ENCODE assay signal across 20 cellular contexts in the genomic region with DNA sequence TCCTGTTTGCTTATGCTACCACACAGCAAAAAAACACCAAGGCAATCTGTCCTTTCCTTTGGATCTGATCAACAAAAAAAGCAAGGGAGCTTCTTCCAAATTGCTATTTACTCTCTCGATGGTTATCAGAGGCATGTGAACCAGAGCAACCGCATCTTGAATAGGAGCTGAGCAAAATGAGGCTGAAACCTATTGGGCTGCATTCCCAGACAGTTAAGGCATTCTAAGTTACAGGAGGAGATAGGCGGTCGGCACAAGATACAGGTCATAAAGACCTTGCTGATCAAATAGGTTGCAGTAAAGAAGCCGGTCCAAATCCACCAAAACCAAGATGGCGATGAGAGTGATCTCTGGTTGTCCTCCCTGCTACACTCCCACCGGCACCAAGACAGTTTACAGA.
"Had no signal": no experiment of that assay in that cellular context is flagged by ENCODE, and none has a peak within 500 bp of the region (broad histone marks: within the 10 kb centered on the region; RNA-seq: fewer than 3 reads in every experiment).

No MANE protein-coding gene starts in this region.

- H3K27me3 ChIP-seq: pancreas had no signal

- H3K27ac Mint-ChIP-seq: immature natural killer cell; naive thymus-derived CD8-positive, alpha-beta T cell; stimulated activated effector memory CD8-positive, alpha-beta T cell treated with anti-CD3 and anti-CD28 coated beads, Interleukin-12 subunit alpha, Interleukin-12 subunit beta, amount 100 ng/mL, for 72 hours; stimulated activated naive CD8-positive, alpha-beta T cell treated with anti-CD3 and anti-CD28 coated beads, Interleukin-15, amount 100 ng/mL, for 72 hours had no signal

- DNase-seq: activated CD4-positive, alpha-beta T cell treated with anti-CD3 and anti-CD28 coated beads for 1 hour; activated CD4-positive, alpha-beta T cell treated with anti-CD3 and anti-CD28 coated beads, Interleukin-2, amount 50 U/mL, for 1 hour; activated gamma-delta T cell treated with Interleukin-2 at 50 U/mL for 16 hours; activated T-cell treated with anti-CD3 and anti-CD28 coated beads, Interleukin-2, amount 50 U/mL, for 1 hour; adrenal gland; erythroblast; foreskin fibroblast; immature natural killer cell; kidney glomerular epithelial cell; left lung; naive thymus-derived CD8-positive, alpha-beta T cell; pancreas; right cardiac atrium; stimulated activated CD4-positive, alpha-beta T cell treated with anti-CD3 and anti-CD28 coated beads, Interleukin-2, amount 100 ng/mL, for 24 hours; stimulated activated naive CD8-positive, alpha-beta T cell treated with anti-CD3 and anti-CD28 coated beads, Interleukin-15, amount 100 ng/mL, for 72 hours; T-helper 1 cell; tibial artery had no signal

- H3K36me3 ChIP-seq: adrenal gland, left lung, pancreas, tibial artery had no signal

- H3K4me3 ChIP-seq: adrenal gland, left lung, lung, pancreas, tibial artery had no signal

- H3K4me1 ChIP-seq: left lung, pancreas had no signal

- H3K4me3 Mint-ChIP-seq: activated naive CD8-positive, alpha-beta T cell; immature natural killer cell; naive thymus-derived CD8-positive, alpha-beta T cell; stimulated activated effector memory CD8-positive, alpha-beta T cell treated with anti-CD3 and anti-CD28 coated beads, Interleukin-12 subunit alpha, Interleukin-12 subunit beta, amount 100 ng/mL, for 72 hours; stimulated activated naive CD8-positive, alpha-beta T cell treated with anti-CD3 and anti-CD28 coated beads, Interleukin-15, amount 100 ng/mL, for 72 hours had no signal

- H3K9me3 ChIP-seq: adrenal gland, left lung, pancreas, tibial artery had no signal

- H3K36me3 Mint-ChIP-seq: activated naive CD8-positive, alpha-beta T cell; immature natural killer cell; naive thymus-derived CD8-positive, alpha-beta T cell had no signal

- ATAC-seq: left lung; naive thymus-derived CD8-positive, alpha-beta T cell; pancreas; right cardiac atrium; stimulated activated effector memory CD8-positive, alpha-beta T cell treated with anti-CD3 and anti-CD28 coated beads, Interleukin-12 subunit alpha, Interleukin-12 subunit beta, amount 100 ng/mL, for 72 hours; stimulated activated naive CD8-positive, alpha-beta T cell treated with anti-CD3 and anti-CD28 coated beads, Interleukin-15, amount 100 ng/mL, for 72 hours had no signal

- H3K27ac ChIP-seq: adrenal gland, left lung, pancreas, tibial artery had no signal
